ENCODE assay signal across 8 cellular contexts in genomic region chr1:152459596-152460528, GRCh38. TPM values are rescaled to one million over a fixed set of nuclear protein-coding genes. Genes with fewer than 3 reads are reported as not detected.
DNase-seq lines count a peak whose midpoint lies in the region; ATAC-seq, FAIRE-seq and TF ChIP-seq lines count a peak whose summit lies in the region.

No MANE protein-coding gene starts in this region.

- FAIRE-seq in keratinocyte (lab: Jason Lieb, UNC) = peak; percentile 81

- H3K4me2 ChIP-seq in keratinocyte (ENCODE audit: control insufficient read depth, extremely low read depth, insufficient read depth, low read depth, low read length) = peak overlapping the region; percentile 38

- in situ Hi-C loops in KBM-7 (cut with MboI; ENCODE audit: low pct_unique_long_range_greater_than_20kb, low sequenced_read_pairs) (no loop called here), astrocyte of the cerebellum (cut with HindIII; ENCODE audit: low sequenced_read_pairs) (no loop called here)

- H3K9me1 ChIP-seq in keratinocyte (ENCODE audit: control insufficient read depth, extremely low read depth, insufficient read depth, low read length) = peaks cover 5% of the 10 kb centered on the region

- H3K79me2 ChIP-seq in keratinocyte (ENCODE audit: control insufficient read depth, insufficient read depth, low read length) = no peaks in the 10 kb centered on the region

- H2AFZ ChIP-seq in keratinocyte (ENCODE audit: control insufficient read depth, low read length) = peak overlapping the region; percentile 65

- no peak overlapping the region for H3K9ac ChIP-seq in keratinocyte (ENCODE audit: control insufficient read depth, extremely low read depth, insufficient read depth, low read length)

- H3K4me1 ChIP-seq in keratinocyte (ENCODE audit: control insufficient read depth, extremely low read depth, insufficient read depth, low read length) = peaks cover 6% of the 10 kb centered on the region

- H3K4me3 ChIP-seq in astrocyte of the cerebellum (ENCODE audit: low read depth, low read length) (no peak overlapping the region), keratinocyte (ENCODE audit: control insufficient read depth in 2 of 3, extremely low read depth in 1 of 3, insufficient read depth in 2 of 3, low read depth in 1 of 3, low read length in 3 of 3) (no peak overlapping the region)

- DNase-seq in NCI-H1092 treated with DMSO at 0.1 percent for 48 hours (lab: John Stamatoyannopoulos, UW) (peak; percentile 33), NCI-H1092 (lab: John Stamatoyannopoulos, UW) (no peak), KBM-7 (peak; percentile 76), T-helper 22 cell (ENCODE audit: low read depth) (peak; percentile 34), astrocyte of the cerebellum (ENCODE audit: low read depth) (peak; percentile 18), keratinocyte (ENCODE audit: low read depth, low spot score) (no peak)
- DNase-seq in stimulated activated CD4-positive, alpha-beta T cell treated with anti-CD3 and anti-CD28 coated beads, Interleukin-2, amount 100 ng/mL, for 4 hours (ENCODE audit: low read depth) = peak; percentile 63

- no peak overlapping the region for H3K27ac ChIP-seq in keratinocyte (ENCODE audit: control insufficient read depth, insufficient read depth, low read length)

- no peaks in the 10 kb centered on the region for H4K20me1 ChIP-seq in keratinocyte (ENCODE audit: control insufficient read depth, extremely low read depth, insufficient read depth, low read length)

- no peaks in the 10 kb centered on the region for H3K9me3 ChIP-seq in keratinocyte (ENCODE audit: control insufficient read depth, low read depth, low read length)

- peak; percentile 89 for TF ChIP-seq CTCF in astrocyte of the cerebellum (IDR thresholded peaks at IDR 0.05; ENCODE audit: low read depth, low read length, missing control alignments)
- peak; percentile 95 to 96 (median 96) for TF ChIP-seq CTCF in keratinocyte (optimal IDR thresholded peaks at IDR 0.05 in 1 of 3, IDR thresholded peaks at IDR 0.05 in 1 of 3, conservative IDR thresholded peaks at IDR 0.05 in 1 of 3; ENCODE audit: extremely low read depth in 1 of 3, insufficient read depth in 2 of 3, low read length in 3 of 3)

- peak; percentile 97 for ATAC-seq in GM21717 (IDR thresholded peaks at IDR 0.05; ENCODE audit: unreplicated experiment)

- dilution Hi-C loops in keratinocyte (cut with MboI; ENCODE audit: extremely low pct_ligation_motif_present, low sequenced_read_pairs) = no loop called here

- no peaks in the 10 kb centered on the region for H3K36me3 ChIP-seq in keratinocyte (ENCODE audit: control insufficient read depth in 2 of 2, extremely low read depth in 1 of 2, insufficient read depth in 2 of 2, low read length in 2 of 2)

- H3K27me3 ChIP-seq in keratinocyte (ENCODE audit: control insufficient read depth, extremely low read depth, insufficient read depth, low read length) = no peaks in the 10 kb centered on the region

RNA-seq across cellular contexts. Expression of gene CRNN, which starts 45.8 kb away (rescaled TPM):
- polyA plus RNA-seq in keratinocyte = 0.04 to 0.05 TPM (median 0.05 TPM) in 3 replicates
- polyA plus RNA-seq in keratinocyte (2011; ENCODE audit: low read depth) = 13.1 TPM
- 0.09 and 0.18 TPM in 2 replicates for polyA plus RNA-seq in keratinocyte (2011; cell fraction: cytosol; rRNA removed)
- polyA plus RNA-seq in keratinocyte (2011; cell fraction: nucleus; rRNA removed) = 0.95 and 1.2 TPM in 2 replicates
- polyA plus RNA-seq in keratinocyte (2012; ENCODE audit: low replicate concordance) = 0.13 and 4.6 TPM in 2 replicates
- polyA minus RNA-seq in keratinocyte = not detected in 3 replicates
- polyA minus RNA-seq in keratinocyte (2011; cell fraction: cytosol; rRNA and poly(A)+ RNA removed) = not detected
- polyA minus RNA-seq in keratinocyte (2011; cell fraction: nucleus; rRNA and poly(A)+ RNA removed) = 0.39 and 0.74 TPM in 2 replicates

RNA-seq across cellular contexts. Expression of gene LCE5A, which starts 50.7 kb away (rescaled TPM):
- not detected in 3 replicates for polyA plus RNA-seq in keratinocyte
- polyA plus RNA-seq in keratinocyte (2011; ENCODE audit: low read depth) = not detected
- not detected in 2 replicates for polyA plus RNA-seq in keratinocyte (2011; cell fraction: cytosol; rRNA removed)
- polyA plus RNA-seq in keratinocyte (2011; cell fraction: nucleus; rRNA removed) = not detected in 2 replicates
- polyA plus RNA-seq in keratinocyte (2012; ENCODE audit: low replicate concordance) = 1.0 TPM in 1 of 2 replicates, not detected in the other
- not detected in 3 replicates for polyA minus RNA-seq in keratinocyte
- not detected for polyA minus RNA-seq in keratinocyte (2011; cell fraction: cytosol; rRNA and poly(A)+ RNA removed)
- not detected in 2 replicates for polyA minus RNA-seq in keratinocyte (2011; cell fraction: nucleus; rRNA and poly(A)+ RNA removed)

RNA-seq across cellular contexts. Expression of gene CRCT1, which starts 54.4 kb away (rescaled TPM):
- polyA plus RNA-seq in keratinocyte = 6.4 to 11.4 TPM (median 9.0 TPM) in 3 replicates
- polyA plus RNA-seq in keratinocyte (2011; ENCODE audit: low read depth) = 218 TPM
- 8.1 and 10.9 TPM in 2 replicates for polyA plus RNA-seq in keratinocyte (2011; cell fraction: cytosol; rRNA removed)
- polyA plus RNA-seq in keratinocyte (2011; cell fraction: nucleus; rRNA removed) = 7.9 and 11.6 TPM in 2 replicates
- 23.0 and 2,288 TPM in 2 replicates for polyA plus RNA-seq in keratinocyte (2012; ENCODE audit: low replicate concordance)
- polyA minus RNA-seq in keratinocyte = 0.89 to 2.3 TPM (median 1.4 TPM) in 3 replicates
- polyA minus RNA-seq in keratinocyte (2011; cell fraction: cytosol; rRNA and poly(A)+ RNA removed) = 16.9 TPM
- polyA minus RNA-seq in keratinocyte (2011; cell fraction: nucleus; rRNA and poly(A)+ RNA removed) = 2.3 and 10.0 TPM in 2 replicates

Comparison
In these comparisons a context has a peak if more than half of its experiments do, and no peak if none do; other contexts are left out.
1. DNase-seq: peak in NCI-H1092 treated with DMSO at 0.1 percent for 48 hours (single experiment), KBM-7 (single experiment), T-helper 22 cell (single experiment), astrocyte of the cerebellum (single experiment) and stimulated activated CD4-positive, alpha-beta T cell treated with anti-CD3 and anti-CD28 coated beads, Interleukin-2, amount 100 ng/mL, for 4 hours (single experiment); none in NCI-H1092 (single experiment) and keratinocyte (single experiment).